12 cellular contexts compared by ENCODE assay signal in genomic region chr12:108645686-108646596, GRCh38. TPM values are rescaled to one million over a fixed set of nuclear protein-coding genes. Genes with fewer than 3 reads are reported as not detected.
DNase-seq lines count a peak whose midpoint lies in the region; ATAC-seq and TF ChIP-seq lines count a peak whose summit lies in the region.
"Had no signal": no experiment of that assay in that cellular context is flagged by ENCODE, and none has a peak within 500 bp of the region (broad histone marks: within the 10 kb centered on the region; RNA-seq: fewer than 3 reads in every experiment).

No MANE protein-coding gene starts in this region.

- CTCF ChIA-PET in activated CD4-positive, alpha-beta T cell treated with anti-CD3 and anti-CD28 coated beads, Interleukin-2, amount 10 ng/mL, durations not matched to agents 7 days and 5 days (lab: Charles Lee): interaction anchor here (0.7 to 2.9 kb wide), 10 partner anchors 9 to 165 kb away, joined by 3 to 10 read pairs (median 3); partner anchors contain the start of gene SELPLG

- intact Hi-C loops in esophagus muscularis mucosa (cut with DNase I) (no loop called here), spleen (cut with DNase I; ENCODE audit: low total_unique reads) (no loop called here)

- H3K36me3 ChIP-seq in esophagus muscularis mucosa: peaks cover 36 to 62% (median 53%) of the 10 kb centered on the region in 4 donors
- H3K36me3 ChIP-seq in spleen: peaks cover 0 to 57% (median 10%) of the 10 kb centered on the region in 6 donors

- H3K4me1 Mint-ChIP-seq in activated CD4-positive, alpha-beta T cell treated with anti-CD3 and anti-CD28 coated beads, Interleukin-2, amount 10 ng/mL, durations not matched to agents 7 days and 5 days: peaks cover 38% of the 10 kb centered on the region

- WGBS in esophagus muscularis mucosa: 70% methylated on average over 15 of the region's 15 CpGs
- 68 to 78% (median 72%) methylated on average over 15 of the region's 15 CpGs for WGBS in spleen, 5 donors

- TF ChIP-seq CTCF in esophagus muscularis mucosa (IDR thresholded peaks at IDR 0.05) (no peak), spleen (IDR thresholded peaks at IDR 0.05 in 8 of 11, conservative IDR thresholded peaks at IDR 0.05 in 3 of 11) (no peak)

- no peaks in the 10 kb centered on the region for H3K27me3 Mint-ChIP-seq in activated CD4-positive, alpha-beta T cell treated with anti-CD3 and anti-CD28 coated beads, Interleukin-2, amount 10 ng/mL, durations not matched to agents 7 days and 5 days

- H3K27ac ChIP-seq in esophagus muscularis mucosa (replicated peaks in 1 of 4) (peak overlapping the region in 3 of 4 donors; percentile 33 to 76 (median 75)), spleen (peak overlapping the region in 6 of 8 donors; percentile 19 to 68 (median 52))

- POLR2A ChIA-PET in activated CD4-positive, alpha-beta T cell treated with anti-CD3 and anti-CD28 coated beads, Interleukin-2, amount 10 ng/mL, durations not matched to agents 7 days and 5 days (lab: Charles Lee): interaction anchor here (0.5 to 0.6 kb wide), 2 partner anchors 13 to 56 kb away, joined by 3 read pairs; partner anchors contain the start of gene SELPLG

- H3K27ac Mint-ChIP-seq in activated CD4-positive, alpha-beta T cell treated with anti-CD3 and anti-CD28 coated beads, Interleukin-2, amount 10 ng/mL, durations not matched to agents 7 days and 5 days: peak overlapping the region; percentile 89

- H3K9me3 Mint-ChIP-seq in activated CD4-positive, alpha-beta T cell treated with anti-CD3 and anti-CD28 coated beads, Interleukin-2, amount 10 ng/mL, durations not matched to agents 7 days and 5 days: no peaks in the 10 kb centered on the region

- TF ChIP-seq POLR2A in esophagus muscularis mucosa (IDR thresholded peaks at IDR 0.05; ENCODE audit: low read depth) (no peak), spleen (IDR thresholded peaks at IDR 0.05) (no peak)

- no peak for ATAC-seq in GM21717 (IDR thresholded peaks at IDR 0.05; ENCODE audit: unreplicated experiment)

- no peaks in the 10 kb centered on the region for H3K9me3 ChIP-seq in esophagus muscularis mucosa
- no peaks in the 10 kb centered on the region for H3K9me3 ChIP-seq in spleen

- H3K4me3 Mint-ChIP-seq in activated CD4-positive, alpha-beta T cell treated with anti-CD3 and anti-CD28 coated beads, Interleukin-2, amount 10 ng/mL, durations not matched to agents 7 days and 5 days: peak overlapping the region; percentile 40

- peaks cover 19% of the 10 kb centered on the region for H3K36me3 Mint-ChIP-seq in activated CD4-positive, alpha-beta T cell treated with anti-CD3 and anti-CD28 coated beads, Interleukin-2, amount 10 ng/mL, durations not matched to agents 7 days and 5 days (ENCODE audit: low read depth)

- peaks cover 48 to 77% (median 68%) of the 10 kb centered on the region in 4 donors for H3K4me1 ChIP-seq in esophagus muscularis mucosa
- H3K4me1 ChIP-seq in spleen: peaks cover 17 to 88% (median 66%) of the 10 kb centered on the region in 6 donors

- no peak for TF ChIP-seq EP300 in esophagus muscularis mucosa (IDR thresholded peaks at IDR 0.05)

- DNase-seq in activated CD4-positive, alpha-beta T cell treated with anti-CD3 and anti-CD28 coated beads, Interleukin-2, amount 10 ng/mL, durations not matched to agents 7 days and 5 days: no peak
- no peak for DNase-seq in activated CD4-positive, alpha-beta T cell treated with anti-CD3 and anti-CD28 coated beads, Interleukin-2, amount 50 U/mL, for 1 hour
- peak; percentile 37 for DNase-seq in UCSD-AML1 (lab: John Stamatoyannopoulos, UW; ENCODE audit: unreplicated experiment)
- no peak for DNase-seq in esophagus muscularis mucosa (ENCODE audit: extremely low spot score)
- no peak for DNase-seq in spleen
- no peak for DNase-seq in GOT3 (lab: John Stamatoyannopoulos, UW)
- DNase-seq in DMS53 treated with DMSO at 0.1 percent for 48 hours (lab: John Stamatoyannopoulos, UW; ENCODE audit: unreplicated experiment): no peak
- DNase-seq: activated effector memory CD4-positive, alpha-beta T cell treated with anti-CD3 and anti-CD28 coated beads, Interleukin-2, amount 50 U/mL, for 16 hours; effector CD4-positive, alpha-beta T cell; NCI-H187 treated with DMSO at 0.1 percent for 48 hours had no signal

- H3K4me3 ChIP-seq in esophagus muscularis mucosa: no peak overlapping the region
- H3K4me3 ChIP-seq in spleen: no peak overlapping the region
- H3K4me3 ChIP-seq: skin epidermis had no signal

- H3K27me3 ChIP-seq in esophagus muscularis mucosa: no peaks in the 10 kb centered on the region
- no peaks in the 10 kb centered on the region for H3K27me3 ChIP-seq in spleen (replicated peaks in 1 of 7)

RNA-seq across cellular contexts. Expression of gene SELPLG, which starts 12.2 kb away (rescaled TPM):
- total RNA-seq in activated CD4-positive, alpha-beta T cell treated with anti-CD3 and anti-CD28 coated beads, Interleukin-2, amount 10 ng/mL, durations not matched to agents 7 days and 5 days: 100 to 1,000 TPM; 207 to 214 TPM
- 10 to 100 TPM in 2 of 4 donors, 1 to 10 TPM in 2; 7.2 to 15.7 (median 10.0) TPM for total RNA-seq in esophagus muscularis mucosa
- 100 to 1,000 TPM in 3 of 7 donors, 10 to 100 TPM in 4; 68.4 to 220 (median 91.7) TPM for total RNA-seq in spleen
- 10 to 100 TPM; 23.6 to 30.9 (median 23.7) TPM for polyA plus RNA-seq in spleen

RNA-seq across cellular contexts. Expression of gene TMEM119, which starts 48.1 kb away (rescaled TPM):
- total RNA-seq in activated CD4-positive, alpha-beta T cell treated with anti-CD3 and anti-CD28 coated beads, Interleukin-2, amount 10 ng/mL, durations not matched to agents 7 days and 5 days: 1 to 10 TPM; 1.2 to 1.7 TPM
- 10 to 100 TPM in 1 of 4 donors, 1 to 10 TPM in 3; 3.6 to 12.2 (median 7.1) TPM for total RNA-seq in esophagus muscularis mucosa
- 10 to 100 TPM in 5 of 7 donors, 1 to 10 TPM in 2; 8.8 to 23.8 (median 14.1) TPM for total RNA-seq in spleen
- polyA plus RNA-seq in spleen: 10 to 100 TPM; 17.7 to 50.0 (median 34.8) TPM

Comparison
In these comparisons a context has a peak if more than half of its experiments do, and no peak if none do; other contexts are left out.
1. RNA of gene SELPLG, which starts 12.2 kb away (total RNA-seq): 207 to 214 TPM in activated CD4-positive, alpha-beta T cell treated with anti-CD3 and anti-CD28 coated beads, Interleukin-2, amount 10 ng/mL, durations not matched to agents 7 days and 5 days and 68.4 to 220 TPM in spleen; 7.2 to 15.7 TPM in esophagus muscularis mucosa; every median in the first group is over 4 times any median in the second.